Comparison of ENCODE assay signal across 2 cellular contexts in the genomic region with DNA sequence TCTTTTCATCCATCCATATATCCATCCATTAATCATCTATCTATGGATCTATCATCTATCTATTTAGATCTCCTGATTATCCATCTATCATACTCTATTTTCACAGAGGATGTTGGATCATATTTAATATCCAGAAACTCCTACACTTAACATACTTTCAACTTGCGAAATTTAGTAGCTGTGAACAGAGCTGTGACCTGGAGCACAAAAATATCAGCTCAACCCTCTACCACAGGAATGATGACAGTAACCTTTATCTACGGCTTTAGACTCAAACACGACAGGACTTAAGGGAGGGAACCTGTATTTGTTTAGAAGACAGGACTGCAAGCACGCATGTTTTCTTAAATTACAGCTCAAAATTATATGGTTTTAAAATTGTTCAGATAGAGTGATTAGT.
TF ChIP-seq lines count a peak whose summit lies in the region.

No MANE protein-coding gene starts in this region.

TF ChIP-seq in SK-N-SH, 30 proteins besides CTCF, POLR2A, EP300 and RAD21 (continued from another document):
- TF ChIP-seq REST (IDR thresholded peaks at IDR 0.05; ENCODE audit: low read depth, low read length) (no peak), TCF12 (IDR thresholded peaks at IDR 0.05) (no peak), YY1 (IDR thresholded peaks at IDR 0.05; ENCODE audit: low read depth) (no peak), GATA2 (CRISPR knock-in tag; IDR thresholded peaks at IDR 0.05) (no peak), RFX5 (IDR thresholded peaks at IDR 0.05; ENCODE audit: low read length) (no peak), JUND (IDR thresholded peaks at IDR 0.05) (no peak), RXRA (IDR thresholded peaks at IDR 0.05; ENCODE audit: borderline replicate concordance, low read depth) (no peak), TEAD4 (IDR thresholded peaks at IDR 0.05; ENCODE audit: borderline replicate concordance, insufficient read depth) (no peak)
- TF ChIP-seq, protein P1, sequence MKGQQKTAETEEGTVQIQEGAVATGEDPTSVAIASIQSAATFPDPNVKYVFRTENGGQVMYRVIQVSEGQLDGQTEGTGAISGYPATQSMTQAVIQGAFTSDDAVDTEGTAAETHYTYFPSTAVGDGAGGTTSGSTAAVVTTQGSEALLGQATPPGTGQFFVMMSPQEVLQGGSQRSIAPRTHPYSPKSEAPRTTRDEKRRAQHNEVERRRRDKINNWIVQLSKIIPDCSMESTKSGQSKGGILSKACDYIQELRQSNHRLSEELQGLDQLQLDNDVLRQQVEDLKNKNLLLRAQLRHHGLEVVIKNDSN (IDR thresholded peaks at IDR 0.05; ENCODE audit: borderline replicate concordance, low read depth): no peak
TF ChIP-seq in SK-N-SH: peak in this region for 0.

TF ChIP-seq in SK-N-SH treated with all-trans-retinoic acid at 6 μM for 48 hours, 23 proteins besides CTCF, POLR2A, EP300 and RAD21 (continued from another document):
- TF ChIP-seq, protein P2, sequence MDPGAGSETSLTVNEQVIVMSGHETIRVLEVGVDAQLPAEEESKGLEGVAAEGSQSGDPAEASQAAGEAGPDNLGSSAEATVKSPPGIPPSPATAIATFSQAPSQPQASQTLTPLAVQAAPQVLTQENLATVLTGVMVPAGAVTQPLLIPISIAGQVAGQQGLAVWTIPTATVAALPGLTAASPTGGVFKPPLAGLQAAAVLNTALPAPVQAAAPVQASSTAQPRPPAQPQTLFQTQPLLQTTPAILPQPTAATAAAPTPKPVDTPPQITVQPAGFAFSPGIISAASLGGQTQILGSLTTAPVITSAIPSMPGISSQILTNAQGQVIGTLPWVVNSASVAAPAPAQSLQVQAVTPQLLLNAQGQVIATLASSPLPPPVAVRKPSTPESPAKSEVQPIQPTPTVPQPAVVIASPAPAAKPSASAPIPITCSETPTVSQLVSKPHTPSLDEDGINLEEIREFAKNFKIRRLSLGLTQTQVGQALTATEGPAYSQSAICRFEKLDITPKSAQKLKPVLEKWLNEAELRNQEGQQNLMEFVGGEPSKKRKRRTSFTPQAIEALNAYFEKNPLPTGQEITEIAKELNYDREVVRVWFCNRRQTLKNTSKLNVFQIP (CRISPR knock-in tag; IDR thresholded peaks at IDR 0.05; ENCODE audit: borderline replicate concordance, low read depth): no peak
- TF ChIP-seq RARB (CRISPR knock-in tag; IDR thresholded peaks at IDR 0.05): no peak
- no peak for TF ChIP-seq ESRRG (CRISPR knock-in tag; IDR thresholded peaks at IDR 0.05)
- TF ChIP-seq SNAI2 (CRISPR knock-in tag; IDR thresholded peaks at IDR 0.05): no peak
- TF ChIP-seq TSHZ2 (CRISPR knock-in tag; IDR thresholded peaks at IDR 0.05): no peak
